Comparison of ENCODE assay signal across 11 cellular contexts in the genomic region with DNA sequence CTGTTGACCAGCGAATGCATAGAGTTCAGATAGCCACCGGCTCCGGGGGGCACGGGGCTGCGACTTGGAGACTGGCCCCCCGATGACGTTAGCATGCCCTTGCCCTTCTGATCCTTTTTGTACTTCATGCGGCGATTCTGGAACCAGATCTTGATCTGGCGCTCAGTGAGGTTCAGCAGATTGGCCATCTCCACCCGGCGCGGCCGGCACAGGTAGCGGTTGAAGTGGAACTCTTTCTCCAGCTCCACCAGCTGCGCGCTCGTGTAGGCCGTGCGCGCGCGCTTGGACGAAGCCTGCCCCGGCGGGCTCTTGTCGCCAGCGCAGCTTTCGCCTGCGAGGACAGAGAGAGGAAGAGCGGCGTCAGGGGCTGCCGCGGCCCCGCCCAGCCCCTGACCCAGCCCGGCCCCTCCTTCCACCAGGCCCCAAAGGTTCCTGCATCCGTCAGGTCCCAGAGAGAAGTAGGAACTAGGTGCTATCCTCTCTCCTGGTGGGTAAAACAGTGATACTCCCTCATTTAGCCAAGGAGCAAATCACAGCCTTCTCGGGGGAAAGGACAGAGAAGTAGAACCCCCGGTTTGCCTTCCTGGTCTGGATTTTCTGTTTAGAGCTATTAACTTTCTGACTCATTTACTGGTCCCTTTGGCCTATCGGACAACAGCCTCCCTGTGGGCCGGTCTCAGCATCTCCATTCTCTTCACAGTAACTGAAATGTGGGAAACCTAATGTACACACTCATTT. TPM values are rescaled to one million over a fixed set of nuclear protein-coding genes. Genes with fewer than 3 reads are reported as not detected.
DNase-seq lines count a peak whose midpoint lies in the region; ATAC-seq, FAIRE-seq and TF ChIP-seq lines count a peak whose summit lies in the region.
"Had no signal": no experiment of that assay in that cellular context is flagged by ENCODE, and none has a peak within 500 bp of the region (broad histone marks: within the 10 kb centered on the region; RNA-seq: fewer than 3 reads in every experiment).

No MANE protein-coding gene starts in this region.

- peak overlapping the region; percentile 49 for H3K4me3 ChIP-seq in GM23338
- peak overlapping the region; percentile 3 for H3K4me3 ChIP-seq in colonic mucosa
- H3K4me3 ChIP-seq in kidney (ENCODE audit: low read length in 2 of 2): peak overlapping the region in 1 of 2 donors; percentile 43

- intact Hi-C loops in colonic mucosa (cut with DNase I): loop anchor here (5.0 kb wide), 1 partner anchor 34 kb away; a partner anchor contains a TSS
- intact Hi-C loops in kidney (cut with DNase I): no loop called here
- intact Hi-C loops in activated CD4-positive, alpha-beta T cell treated with anti-CD3 and anti-CD28 coated beads, Interleukin-2, amount 10 ng/mL, durations not matched to agents 24 days and 14 days (cut with micrococcal nuclease): no loop called here

- no peak overlapping the region for H3K27ac ChIP-seq in GM23338 (ENCODE audit: low read depth)
- H3K27ac ChIP-seq in colonic mucosa: peak overlapping the region; percentile 92
- H3K27ac ChIP-seq in kidney (ENCODE audit: low read depth in 2 of 2, low read length in 2 of 2): peak overlapping the region; percentile 75 to 87

- peak overlapping the region; percentile 65 for H3K4me3 Mint-ChIP-seq in GM23338
- H3K4me3 Mint-ChIP-seq in progenitor cell of endocrine pancreas (ENCODE audit: low read depth): peak overlapping the region; percentile 71
- no peak overlapping the region for H3K4me3 Mint-ChIP-seq in activated CD4-positive, alpha-beta T cell treated with anti-CD3 and anti-CD28 coated beads, Interleukin-2, amount 10 ng/mL, durations not matched to agents 24 days and 14 days
- no peak overlapping the region for H3K4me3 Mint-ChIP-seq in immature natural killer cell

- H2AFZ ChIP-seq in GM23338: no peak overlapping the region

- H3K27me3 ChIP-seq in GM23338 (ENCODE audit: insufficient read depth) (peaks cover 100% of the 10 kb centered on the region), colonic mucosa (no peaks in the 10 kb centered on the region)

- H4K20me1 ChIP-seq in GM23338 (replicated peaks; ENCODE audit: insufficient read depth): peaks cover 78% of the 10 kb centered on the region

- H3K9me3 ChIP-seq in colonic mucosa: no peaks in the 10 kb centered on the region
- H3K9me3 ChIP-seq in kidney (ENCODE audit: control insufficient read depth in 1 of 2, low read length in 2 of 2): no peaks in the 10 kb centered on the region

- H3K9me2 ChIP-seq in GM23338 (ENCODE audit: insufficient read depth): no peaks in the 10 kb centered on the region

- H3K9me3 Mint-ChIP-seq in GM23338 (peaks cover 11% of the 10 kb centered on the region; the same call in 2 of the 3 replicates), progenitor cell of endocrine pancreas (ENCODE audit: low read depth) (no peaks in the 10 kb centered on the region), immature natural killer cell (no peaks in the 10 kb centered on the region)
- no peaks in the 10 kb centered on the region for H3K9me3 Mint-ChIP-seq in activated CD4-positive, alpha-beta T cell treated with anti-CD3 and anti-CD28 coated beads, Interleukin-2, amount 10 ng/mL, durations not matched to agents 24 days and 14 days

- no peak for TF ChIP-seq CTCF in GM23338 (conservative IDR thresholded peaks at IDR 0.05; ENCODE audit: low read depth in 2 of 2)
- no peak for TF ChIP-seq CTCF in colonic mucosa (IDR thresholded peaks at IDR 0.05)
- TF ChIP-seq CTCF in kidney (IDR thresholded peaks at IDR 0.05; ENCODE audit: borderline replicate concordance, extremely low read depth, insufficient read depth): no peak
- no peak for TF ChIP-seq CTCF in progenitor cell of endocrine pancreas (IDR thresholded peaks at IDR 0.05; ENCODE audit: unreplicated experiment)

- H3K4me1 Mint-ChIP-seq in GM23338: peaks cover 21% of the 10 kb centered on the region
- H3K4me1 Mint-ChIP-seq in progenitor cell of endocrine pancreas (ENCODE audit: low read depth): peaks cover 67% of the 10 kb centered on the region
- H3K4me1 Mint-ChIP-seq in activated CD4-positive, alpha-beta T cell treated with anti-CD3 and anti-CD28 coated beads, Interleukin-2, amount 10 ng/mL, durations not matched to agents 24 days and 14 days: no peaks in the 10 kb centered on the region
- H3K4me1 Mint-ChIP-seq in immature natural killer cell: no peaks in the 10 kb centered on the region

- peak; percentile 51 for ATAC-seq in GM23338

- H3K4me1 ChIP-seq in GM23338 (ENCODE audit: insufficient read depth): peaks cover 32% of the 10 kb centered on the region
- peaks cover 9% of the 10 kb centered on the region for H3K4me1 ChIP-seq in colonic mucosa
- peaks cover 19 to 22% of the 10 kb centered on the region in 2 donors for H3K4me1 ChIP-seq in kidney (ENCODE audit: control insufficient read depth in 1 of 2, insufficient read depth in 1 of 2, low read depth in 1 of 2, low read length in 2 of 2)

- peaks cover 52% of the 10 kb centered on the region for H3F3A ChIP-seq in GM23338 (replicated peaks; ENCODE audit: low read depth)

- H3K4me2 ChIP-seq in GM23338: peak overlapping the region; percentile 75

- no peaks in the 10 kb centered on the region for H3K36me3 ChIP-seq in GM23338 (ENCODE audit: insufficient read depth)
- no peaks in the 10 kb centered on the region for H3K36me3 ChIP-seq in colonic mucosa
- peaks cover 0 to 5% of the 10 kb centered on the region in 2 donors for H3K36me3 ChIP-seq in kidney (ENCODE audit: control insufficient read depth in 1 of 2, insufficient read depth in 2 of 2, low read length in 2 of 2)

- peaks cover 99% of the 10 kb centered on the region for H3K27me3 Mint-ChIP-seq in GM23338 (ENCODE audit: insufficient read depth, low read depth, poor library complexity)
- H3K27me3 Mint-ChIP-seq in progenitor cell of endocrine pancreas: no peaks in the 10 kb centered on the region
- peaks cover 28% of the 10 kb centered on the region for H3K27me3 Mint-ChIP-seq in activated CD4-positive, alpha-beta T cell treated with anti-CD3 and anti-CD28 coated beads, Interleukin-2, amount 10 ng/mL, durations not matched to agents 24 days and 14 days
- peaks cover 3 to 10% (median 4%) of the 10 kb centered on the region in 3 donors for H3K27me3 Mint-ChIP-seq in immature natural killer cell (ENCODE audit: low read depth in 3 of 3)

- peak overlapping the region; percentile 61 to 73 for H3K9ac ChIP-seq in colonic mucosa (ENCODE audit: low read depth in 2 of 2, low read length in 2 of 2)
- H3K9ac ChIP-seq in kidney (ENCODE audit: low read length in 2 of 2): peak overlapping the region in 1 of 2 donors; percentile 59

- no peaks in the 10 kb centered on the region; the same call in 2 of the 3 replicates for H3K36me3 Mint-ChIP-seq in GM23338 (ENCODE audit: low read depth)
- H3K36me3 Mint-ChIP-seq in progenitor cell of endocrine pancreas (ENCODE audit: insufficient read depth): peaks cover 20% of the 10 kb centered on the region
- H3K36me3 Mint-ChIP-seq in activated CD4-positive, alpha-beta T cell treated with anti-CD3 and anti-CD28 coated beads, Interleukin-2, amount 10 ng/mL, durations not matched to agents 24 days and 14 days (ENCODE audit: low read depth): no peaks in the 10 kb centered on the region
- H3K36me3 Mint-ChIP-seq in immature natural killer cell: peaks cover 0 to 8% (median 4%) of the 10 kb centered on the region in 3 donors

- H3K27ac Mint-ChIP-seq in GM23338: no peak overlapping the region
- H3K27ac Mint-ChIP-seq in progenitor cell of endocrine pancreas: peak overlapping the region; percentile 98
- H3K27ac Mint-ChIP-seq in activated CD4-positive, alpha-beta T cell treated with anti-CD3 and anti-CD28 coated beads, Interleukin-2, amount 10 ng/mL, durations not matched to agents 24 days and 14 days: no peak overlapping the region
- no peak overlapping the region for H3K27ac Mint-ChIP-seq in immature natural killer cell

- no peaks in the 10 kb centered on the region for H3K79me2 ChIP-seq in GM23338 (replicated peaks; ENCODE audit: insufficient read depth)

- peak; percentile 82 for DNase-seq in GM23338 (ENCODE audit: low spot score)
- peak; percentile 68 for DNase-seq in colonic mucosa
- DNase-seq in kidney: peak; percentile 93
- DNase-seq in progenitor cell of endocrine pancreas (ENCODE audit: low spot score, unreplicated experiment): peak; percentile 53
- DNase-seq in activated CD4-positive, alpha-beta T cell treated with anti-CD3 and anti-CD28 coated beads, Interleukin-2, amount 10 ng/mL, durations not matched to agents 24 days and 14 days: no peak
- DNase-seq in DMS 273 treated with DMSO at 0.1 percent for 48 hours (lab: John Stamatoyannopoulos, UW): no peak
- no peak for DNase-seq in inferior parietal cortex (ENCODE audit: extremely low spot score)
- no peak for DNase-seq in immature natural killer cell
- DNase-seq: activated naive CD4-positive, alpha-beta T cell; MV-4-11 had no signal

- no peak for FAIRE-seq in kidney (lab: Jason Lieb, UNC)
- FAIRE-seq: TTC549 had no signal

RNA-seq across cellular contexts. Expression of a gene that starts 6.1 kb away (rescaled TPM):
- not detected in 2 replicates for total RNA-seq in GM23338 (2014; rRNA removed; shearing (Covaris generic))
- polyA plus RNA-seq in GM23338 (2016; fragmentation: Nextera tagmentation; extraction: Ambion mirVana) (not detected in 2 replicates), kidney (ENCODE audit: insufficient read depth, low read depth, low replicate concordance) (1.3 TPM), immature natural killer cell (not detected)
- total RNA-seq in colonic mucosa (1 to 10 TPM; 1.8 to 2.4 TPM), kidney (2.9 TPM), progenitor cell of endocrine pancreas (17.9 and 18.6 TPM in 2 replicates)
- total RNA-seq in activated CD4-positive, alpha-beta T cell treated with anti-CD3 and anti-CD28 coated beads, Interleukin-2, amount 10 ng/mL, durations not matched to agents 24 days and 14 days: not detected in 2 replicates

RNA-seq across cellular contexts. Expression of a gene that starts 12.8 kb away (rescaled TPM):
- total RNA-seq in GM23338 (2014; rRNA removed; shearing (Covaris generic)): not detected in 2 replicates
- polyA plus RNA-seq in GM23338 (2016; fragmentation: Nextera tagmentation; extraction: Ambion mirVana) (not detected in 2 replicates), kidney (ENCODE audit: insufficient read depth, low read depth, low replicate concordance) (1.1 TPM), immature natural killer cell (under 1 TPM in 1 of 3 donors, not detected in 2; 0.62 TPM)
- total RNA-seq in colonic mucosa (1 to 10 TPM; 1.7 to 2.0 TPM), kidney (2.4 TPM), progenitor cell of endocrine pancreas (27.4 and 31.2 TPM in 2 replicates)
- 0.09 and 0.16 TPM in 2 replicates for total RNA-seq in activated CD4-positive, alpha-beta T cell treated with anti-CD3 and anti-CD28 coated beads, Interleukin-2, amount 10 ng/mL, durations not matched to agents 24 days and 14 days

RNA-seq across cellular contexts. Expression of a gene that starts 22.0 kb away (rescaled TPM):
- total RNA-seq in GM23338 (2014; rRNA removed; shearing (Covaris generic)): not detected in 2 replicates
- polyA plus RNA-seq in GM23338 (2016; fragmentation: Nextera tagmentation; extraction: Ambion mirVana) (not detected in 2 replicates), kidney (ENCODE audit: insufficient read depth, low read depth, low replicate concordance) (13.0 TPM), immature natural killer cell (1 to 10 TPM in 1 of 3 donors, under 1 TPM in 1, not detected in 1; 0.51 to 1.2 TPM)
- total RNA-seq in colonic mucosa (1 to 10 TPM; 3.3 to 4.5 TPM), kidney (11.2 TPM), progenitor cell of endocrine pancreas (13.7 TPM in 2 replicates)
- total RNA-seq in activated CD4-positive, alpha-beta T cell treated with anti-CD3 and anti-CD28 coated beads, Interleukin-2, amount 10 ng/mL, durations not matched to agents 24 days and 14 days: not detected in 2 replicates

RNA-seq across cellular contexts. Expression of a gene that starts 34.9 kb away (rescaled TPM):
- total RNA-seq in GM23338 (2014; rRNA removed; shearing (Covaris generic)): not detected in 2 replicates
- polyA plus RNA-seq in GM23338 (2016; fragmentation: Nextera tagmentation; extraction: Ambion mirVana) (not detected in 2 replicates), kidney (ENCODE audit: insufficient read depth, low read depth, low replicate concordance) (19.4 TPM), immature natural killer cell (1 to 10 TPM in 1 of 3 donors, under 1 TPM in 2; 0.42 to 1.1 (median 0.73) TPM)
- total RNA-seq in colonic mucosa (10 to 100 TPM in 1 of 2 donors, 1 to 10 TPM in 1; 9.6 to 18.7 TPM), kidney (38.0 TPM), progenitor cell of endocrine pancreas (12.6 and 18.1 TPM in 2 replicates)
- total RNA-seq in activated CD4-positive, alpha-beta T cell treated with anti-CD3 and anti-CD28 coated beads, Interleukin-2, amount 10 ng/mL, durations not matched to agents 24 days and 14 days: not detected in 2 replicates

RNA-seq across cellular contexts. Expression of a gene that starts 39.0 kb away (rescaled TPM):
- total RNA-seq in GM23338 (2014; rRNA removed; shearing (Covaris generic)): not detected in 2 replicates
- polyA plus RNA-seq in GM23338 (2016; fragmentation: Nextera tagmentation; extraction: Ambion mirVana) (not detected in 2 replicates), kidney (ENCODE audit: insufficient read depth, low read depth, low replicate concordance) (1.1 TPM), immature natural killer cell (1 to 10 TPM in 1 of 3 donors, under 1 TPM in 1, not detected in 1; 0.52 to 3.8 TPM)
- total RNA-seq in colonic mucosa (10 to 100 TPM; 10.9 to 29.6 TPM), kidney (22.0 TPM), progenitor cell of endocrine pancreas (0.38 TPM in 1 of 2 replicates, not detected in the other)
- not detected in 2 replicates for total RNA-seq in activated CD4-positive, alpha-beta T cell treated with anti-CD3 and anti-CD28 coated beads, Interleukin-2, amount 10 ng/mL, durations not matched to agents 24 days and 14 days

Comparison
In these comparisons a context has a peak if more than half of its experiments do, and no peak if none do; other contexts are left out.
1. DNase-seq: peak in GM23338 (single experiment), colonic mucosa (single experiment), kidney (single experiment) and progenitor cell of endocrine pancreas (single experiment); none in activated CD4-positive, alpha-beta T cell treated with anti-CD3 and anti-CD28 coated beads, Interleukin-2, amount 10 ng/mL, durations not matched to agents 24 days and 14 days (single experiment), DMS 273 treated with DMSO at 0.1 percent for 48 hours (single experiment), inferior parietal cortex (single experiment) and immature natural killer cell (0 of 3).
2. H3K4me3 Mint-ChIP-seq: peak in GM23338 (single experiment) and progenitor cell of endocrine pancreas (single experiment); none in activated CD4-positive, alpha-beta T cell treated with anti-CD3 and anti-CD28 coated beads, Interleukin-2, amount 10 ng/mL, durations not matched to agents 24 days and 14 days (single experiment) and immature natural killer cell (0 of 5).